12 cellular contexts compared by ENCODE assay signal in genomic region chr9:131203438-131204219, GRCh38.
A peak's percentile ranks its signal among the peaks of the same experiment; 100 is the strongest.
DNase-seq lines count a peak whose midpoint lies in the region; ATAC-seq, FAIRE-seq and TF ChIP-seq lines count a peak whose summit lies in the region.
"Had no signal": no experiment of that assay in that cellular context is flagged by ENCODE, and none has a peak within 500 bp of the region (broad histone marks: within the 10 kb centered on the region; RNA-seq: fewer than 3 reads in every experiment).

No MANE protein-coding gene starts in this region.

- RAD21 ChIA-PET in GM12878 (lab: Charles Lee; ENCODE audit: unreplicated experiment) = no interaction called here

- H3K4me3 ChIP-seq in Loucy (ENCODE audit: low read length, poor library complexity, severe bottlenecking) (no peak overlapping the region), GM12878 (no peak overlapping the region), osteoblast (ENCODE audit: insufficient read depth, low read length) (no peak overlapping the region)
- H3K4me3 ChIP-seq: adrenal gland, MG63 had no signal

- no peaks in the 10 kb centered on the region for H4K20me1 ChIP-seq in Loucy (ENCODE audit: insufficient read depth, low read length, poor library complexity, severe bottlenecking)
- no peaks in the 10 kb centered on the region for H4K20me1 ChIP-seq in GM12878 (ENCODE audit: control insufficient read depth, insufficient read depth)
- no peaks in the 10 kb centered on the region for H4K20me1 ChIP-seq in osteoblast (ENCODE audit: insufficient read depth, low read length)

- intact Hi-C loops in activated CD4-positive, alpha-beta T cell treated with anti-CD3 and anti-CD28 coated beads for 36 hours (cut with DNase I, micrococcal nuclease) = no loop called here
- intact Hi-C loops in GM12878 (cut with micrococcal nuclease; ENCODE audit: unreplicated experiment) (no loop called here), cardiac septum (cut with DNase I) (no loop called here)

- TF ChIP-seq CTCF in Loucy (conservative IDR thresholded peaks at IDR 0.05; ENCODE audit: low read length) (peak; percentile 59), GM12878 (IDR thresholded peaks at IDR 0.05 in 2 of 3, conservative IDR thresholded peaks at IDR 0.05 in 1 of 3; ENCODE audit: control insufficient read depth in 2 of 3, extremely low read depth in 1 of 3, insufficient read depth in 1 of 3, low read depth in 3 of 3, low read length in 3 of 3) (peak; percentile 23 to 42 (median 38); a peak in 5 of 6 replicates), osteoblast (IDR thresholded peaks at IDR 0.05; ENCODE audit: extremely low read depth, low read depth, low read length) (peak; percentile 32)

- H3K4me1 Mint-ChIP-seq in activated CD4-positive, alpha-beta T cell treated with anti-CD3 and anti-CD28 coated beads for 36 hours = no peaks in the 10 kb centered on the region

- H3K36me3 Mint-ChIP-seq in activated CD4-positive, alpha-beta T cell treated with anti-CD3 and anti-CD28 coated beads for 36 hours (ENCODE audit: low read depth) = peaks cover 55% of the 10 kb centered on the region

- H3K27ac Mint-ChIP-seq in activated CD4-positive, alpha-beta T cell treated with anti-CD3 and anti-CD28 coated beads for 36 hours = no peak overlapping the region

- no peaks in the 10 kb centered on the region for H3K79me2 ChIP-seq in Loucy (ENCODE audit: insufficient read depth, low read length)
- H3K79me2 ChIP-seq in GM12878 (ENCODE audit: control insufficient read depth, insufficient read depth, low read length) = no peaks in the 10 kb centered on the region
- no peaks in the 10 kb centered on the region for H3K79me2 ChIP-seq in osteoblast (ENCODE audit: insufficient read depth, low read length)

- H3K4me1 ChIP-seq in Loucy (ENCODE audit: insufficient read depth, low read length, poor library complexity, severe bottlenecking) (no peaks in the 10 kb centered on the region), GM12878 (ENCODE audit: control insufficient read depth, insufficient read depth, low read length) (no peaks in the 10 kb centered on the region), osteoblast (ENCODE audit: insufficient read depth, low read length) (no peaks in the 10 kb centered on the region)
- H3K4me1 ChIP-seq: adrenal gland had no signal

- no peak overlapping the region for H3K4me3 Mint-ChIP-seq in activated CD4-positive, alpha-beta T cell treated with anti-CD3 and anti-CD28 coated beads for 36 hours

- no peak for FAIRE-seq in GM12878 (lab: Jason Lieb, UNC)

- no peak for TF ChIP-seq POLR2A in GM12878 (IDR thresholded peaks at IDR 0.05; ENCODE audit: low read depth, low read length)

- no peaks in the 10 kb centered on the region for H3K27me3 ChIP-seq in Loucy (ENCODE audit: insufficient read depth, low read length, poor library complexity, severe bottlenecking)
- no peaks in the 10 kb centered on the region for H3K27me3 ChIP-seq in GM12878 (replicated peaks in 1 of 2; ENCODE audit: control insufficient read depth in 2 of 2, insufficient read depth in 2 of 2, low read length in 1 of 2)
- no peaks in the 10 kb centered on the region for H3K27me3 ChIP-seq in osteoblast (ENCODE audit: insufficient read depth, low read length)
- H3K27me3 ChIP-seq: adrenal gland, MG63 had no signal

- BruUV-seq in GM12878 (replicated peaks; lab: Mats Ljungman, UMichigan) = no TSS peak

- no peaks in the 10 kb centered on the region for H3F3A ChIP-seq in Loucy (ENCODE audit: low read depth)

- H3K9me2 ChIP-seq in Loucy (replicated peaks; ENCODE audit: low read depth, low read length) = no peaks in the 10 kb centered on the region

- no peaks in the 10 kb centered on the region for H3K9me3 Mint-ChIP-seq in activated CD4-positive, alpha-beta T cell treated with anti-CD3 and anti-CD28 coated beads for 36 hours (ENCODE audit: low read depth)

- SMC1A ChIA-PET in GM12878 (lab: Charles Lee; ENCODE audit: uncharacterized antibody, unreplicated experiment) = interaction anchor here (1.6 to 2.7 kb wide), 2 partner anchors 11 to 133 kb away, joined by 4 to 12 read pairs; no protein-coding TSS in a partner anchor

- H3K9ac ChIP-seq in Loucy (ENCODE audit: low read depth, low read length, poor library complexity, severe bottlenecking) (no peak overlapping the region), GM12878 (ENCODE audit: control insufficient read depth, insufficient read depth, low read length) (no peak overlapping the region)

- no peak overlapping the region for H3K27ac ChIP-seq in GM12878 (ENCODE audit: control insufficient read depth, insufficient read depth)
- no peak overlapping the region for H3K27ac ChIP-seq in osteoblast (ENCODE audit: low read depth, low read length)
- H3K27ac ChIP-seq: adrenal gland had no signal

- H2AFZ ChIP-seq in Loucy (ENCODE audit: low read length) (no peak overlapping the region), GM12878 (ENCODE audit: control insufficient read depth, low read depth, low read length) (no peak overlapping the region), osteoblast (ENCODE audit: low read length) (no peak overlapping the region)

- peak; percentile 41 for TF ChIP-seq RAD21 in GM12878 (IDR thresholded peaks at IDR 0.05; ENCODE audit: insufficient read depth, low read depth, low read length)

- H3K9me3 ChIP-seq in Loucy (ENCODE audit: insufficient read depth, low read depth, low read length) (no peaks in the 10 kb centered on the region), GM12878 (replicated peaks; ENCODE audit: control insufficient read depth, insufficient read depth, low read length) (no peaks in the 10 kb centered on the region), osteoblast (ENCODE audit: low read depth, low read length) (no peaks in the 10 kb centered on the region)
- H3K9me3 ChIP-seq: adrenal gland, MG63 had no signal

- peak; percentile 51 for ATAC-seq in activated CD4-positive, alpha-beta T cell treated with anti-CD3 and anti-CD28 coated beads for 36 hours
- peak; percentile 66 for ATAC-seq in GM12878
- ATAC-seq in HG03039 (IDR thresholded peaks at IDR 0.05; ENCODE audit: unreplicated experiment) = no peak

- H3K36me3 ChIP-seq in Loucy (ENCODE audit: insufficient read depth, low read length) (peaks cover 88% of the 10 kb centered on the region), GM12878 (ENCODE audit: control insufficient read depth in 2 of 2, insufficient read depth in 2 of 2, low read length in 1 of 2) (peaks cover 5 to 38% of the 10 kb centered on the region in 2 experiments), osteoblast (ENCODE audit: insufficient read depth, low read length) (peaks cover 70% of the 10 kb centered on the region)

- CTCF ChIA-PET in activated CD4-positive, alpha-beta T cell treated with anti-CD3 and anti-CD28 coated beads for 36 hours (lab: Charles Lee) = no interaction called here
- CTCF ChIA-PET in GM12878 (lab: Yijun Ruan, JAX) = interaction anchor here (1.1 to 3.2 kb wide), 3 partner anchors 10 to 133 kb away, joined by 3 to 12 read pairs (median 5); no protein-coding TSS in a partner anchor

- H3K27me3 Mint-ChIP-seq in activated CD4-positive, alpha-beta T cell treated with anti-CD3 and anti-CD28 coated beads for 36 hours = no peaks in the 10 kb centered on the region

- 58% methylated on average over 4 of the region's 4 CpGs for WGBS in GM12878 (ENCODE audit: insufficient coverage, insufficient replicate concordance, low lambda C conversion rate, missing lambda C conversion rate)

- in situ Hi-C loops in GM12878 (cut with MboI) = no loop called here

- no peak for TF ChIP-seq EP300 in GM12878 (IDR thresholded peaks at IDR 0.05; ENCODE audit: borderline replicate concordance in 1 of 2, control insufficient read depth in 1 of 2, low read depth in 2 of 2, low read length in 2 of 2)

- POLR2A ChIA-PET in activated CD4-positive, alpha-beta T cell treated with anti-CD3 and anti-CD28 coated beads for 36 hours (lab: Charles Lee) = no interaction called here
- POLR2A ChIA-PET in GM12878 (lab: Charles Lee) = no interaction called here

- DNase-seq in activated CD4-positive, alpha-beta T cell treated with anti-CD3 and anti-CD28 coated beads for 36 hours = peak; percentile 33
- no peak for DNase-seq in activated CD4-positive, alpha-beta T cell treated with anti-CD3 and anti-CD28 coated beads, Interleukin-2, amount 50 U/mL, for 4 hours
- DNase-seq in GM12878 (ENCODE audit: low read depth, low spot score) (no peak), osteoblast (ENCODE audit: insufficient read length, low spot score, missing footprints) (no peak), DMS153 treated with DMSO at 0.1 percent for 48 hours (lab: John Stamatoyannopoulos, UW; ENCODE audit: unreplicated experiment) (no peak), cardiac septum (ENCODE audit: low spot score) (no peak)
- DNase-seq: activated CD4-positive, alpha-beta T cell treated with anti-CD3 and anti-CD28 coated beads for 1 hour; adrenal gland; MG63; occipital lobe had no signal

- H3K4me2 ChIP-seq in Loucy (ENCODE audit: low read depth, low read length, poor library complexity, severe bottlenecking) (no peak overlapping the region), GM12878 (ENCODE audit: control insufficient read depth, insufficient read depth) (no peak overlapping the region), osteoblast (ENCODE audit: insufficient read depth, low read length) (no peak overlapping the region)

TF ChIP-seq in GM12878, 131 proteins besides CTCF, POLR2A, EP300 and RAD21:
- no peak for TF ChIP-seq TCF12 (IDR thresholded peaks at IDR 0.05; ENCODE audit: low read depth, low read length)
- peak; percentile 72 for TF ChIP-seq SPI1 (IDR thresholded peaks at IDR 0.05; ENCODE audit: borderline replicate concordance, insufficient read depth, low read depth, low read length)
